21 cellular contexts compared by ENCODE assay signal in the genomic region with DNA sequence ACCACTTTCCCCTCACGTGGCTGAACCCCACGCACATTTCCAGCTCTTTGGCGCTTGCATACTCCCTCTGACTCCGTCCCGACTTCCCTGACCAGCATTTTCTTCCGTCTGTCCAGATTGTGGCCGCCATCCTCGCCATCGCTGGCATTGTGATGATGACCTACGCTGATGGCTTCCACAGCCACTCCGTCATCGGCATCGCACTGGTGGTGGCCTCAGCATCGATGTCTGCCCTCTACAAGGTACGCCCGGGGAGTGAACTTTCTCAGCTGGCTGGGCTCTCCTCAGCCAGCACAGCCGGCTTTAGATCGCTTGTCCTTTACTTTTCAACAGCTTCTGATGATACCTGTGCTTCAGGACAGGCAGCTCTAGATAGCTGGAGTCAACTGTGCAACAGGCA.
"Had no signal": no experiment of that assay in that cellular context is flagged by ENCODE, and none has a peak within 500 bp of the region (broad histone marks: within the 10 kb centered on the region; RNA-seq: fewer than 3 reads in every experiment).

No MANE protein-coding gene starts in this region.

- H3K4me3 Mint-ChIP-seq: activated CD8-positive, alpha-beta T cell treated with anti-CD3 and anti-CD28 coated beads, Interleukin-2, amount 10 ng/mL, durations not matched to agents 7 days and 5 days; nephron; stimulated activated naive B cell treated with anti-CD40 and anti-IgM and Interleukin-4, amounts not matched to agents 10 μg/mL and 1 μg/mL and 100 μg/mL, for 72 hours; T-helper 2 cell treated with Interferon-gamma antibody and Interleukin-4, amounts not matched to agents 5 μg/mL and 100 μg/mL, for 36 hours had no signal

- H3K4me1 ChIP-seq: body of pancreas, gastroesophageal sphincter, heart left ventricle, left ventricle myocardium inferior, parathyroid adenoma, tibial artery had no signal

- H3K36me3 Mint-ChIP-seq: activated naive CD4-positive, alpha-beta T cell treated with anti-CD3 and anti-CD28 coated beads, Interleukin-2, amount 50 U/mL, for 72 hours; stimulated activated naive B cell treated with anti-CD40 and anti-IgM and Interleukin-4, amounts not matched to agents 10 μg/mL and 1 μg/mL and 100 μg/mL, for 72 hours had no signal

- H3K4me1 Mint-ChIP-seq: nephron had no signal

- H3K4me3 ChIP-seq: body of pancreas, gastroesophageal sphincter, heart left ventricle, left ventricle myocardium inferior, mucosa of descending colon, smooth muscle cell, tibial artery had no signal

- H3K36me3 ChIP-seq: gastroesophageal sphincter, heart left ventricle, left ventricle myocardium inferior, tibial artery had no signal

- H3K27ac Mint-ChIP-seq: activated CD8-positive, alpha-beta T cell treated with anti-CD3 and anti-CD28 coated beads, Interleukin-2, amount 10 ng/mL, durations not matched to agents 7 days and 5 days; activated naive CD4-positive, alpha-beta T cell treated with anti-CD3 and anti-CD28 coated beads, Interleukin-2, amount 50 U/mL, for 72 hours; nephron; stimulated activated naive B cell treated with anti-CD40 and anti-IgM and Interleukin-4, amounts not matched to agents 10 μg/mL and 1 μg/mL and 100 μg/mL, for 72 hours; T-helper 2 cell treated with Interferon-gamma antibody and Interleukin-4, amounts not matched to agents 5 μg/mL and 100 μg/mL, for 36 hours had no signal

- DNase-seq: activated CD4-positive, alpha-beta T cell treated with anti-CD3 and anti-CD28 coated beads for 4 hours; activated CD8-positive, alpha-beta T cell treated with anti-CD3 and anti-CD28 coated beads, Interleukin-2, amount 10 ng/mL, durations not matched to agents 7 days and 5 days; activated effector memory CD4-positive, alpha-beta T cell treated with anti-CD3 and anti-CD28 coated beads, Interleukin-2, amount 50 U/mL, for 16 hours; activated T-cell treated with anti-CD3 and anti-CD28 coated beads, Interleukin-2, amount 50 U/mL, for 48 hours; body of pancreas; erythroblast; heart left ventricle; kidney glomerular epithelial cell; left ventricle myocardium inferior; mucosa of descending colon; stimulated activated CD4-positive, alpha-beta T cell treated with anti-CD3 and anti-CD28 coated beads, Interleukin-4, amount 100 ng/mL, for 24 hours; stimulated activated naive B cell treated with anti-CD40 and anti-IgM and Interleukin-4, amounts not matched to agents 10 μg/mL and 1 μg/mL and 100 μg/mL, for 72 hours; substantia nigra; tibial artery had no signal

- H3K27me3 ChIP-seq: body of pancreas had no signal

- ATAC-seq: activated CD8-positive, alpha-beta T cell treated with anti-CD3 and anti-CD28 coated beads, Interleukin-2, amount 10 ng/mL, durations not matched to agents 7 days and 5 days; body of pancreas; gastroesophageal sphincter; heart left ventricle; mucosa of descending colon; sciatic nerve; stimulated activated naive B cell treated with anti-CD40 and anti-IgM and Interleukin-4, amounts not matched to agents 10 μg/mL and 1 μg/mL and 100 μg/mL, for 72 hours had no signal

- H3K27ac ChIP-seq: body of pancreas, gastroesophageal sphincter, left ventricle myocardium inferior, parathyroid adenoma, tibial artery had no signal

- H3K9me3 ChIP-seq: body of pancreas, gastroesophageal sphincter, heart left ventricle, left ventricle myocardium inferior, mucosa of descending colon, tibial artery had no signal

- H3K9me3 Mint-ChIP-seq: activated naive CD4-positive, alpha-beta T cell treated with anti-CD3 and anti-CD28 coated beads, Interleukin-2, amount 50 U/mL, for 72 hours; nephron; stimulated activated naive B cell treated with anti-CD40 and anti-IgM and Interleukin-4, amounts not matched to agents 10 μg/mL and 1 μg/mL and 100 μg/mL, for 72 hours; T-helper 2 cell treated with Interferon-gamma antibody and Interleukin-4, amounts not matched to agents 5 μg/mL and 100 μg/mL, for 36 hours had no signal
